1 cellular context compared by ENCODE assay signal in genomic region chr3:124814620-124815421, GRCh38.
TF ChIP-seq lines count a peak whose summit lies in the region.

No MANE protein-coding gene starts in this region.

TF ChIP-seq in A549, 52 proteins besides CTCF, POLR2A, EP300 and RAD21 (continued from another document):
- TF ChIP-seq RCOR1 (IDR thresholded peaks at IDR 0.05; ENCODE audit: low read depth, low read length) (no peak), NR3C1 (IDR thresholded peaks at IDR 0.05) (no peak), MAFK (IDR thresholded peaks at IDR 0.05; ENCODE audit: partially characterized antibody) (peak; percentile 72), ZSCAN20 (CRISPR knock-in tag; IDR thresholded peaks at IDR 0.05) (0 out of 2 replicates have a peak, but pooled peaks have one; percentile 24), FOXS1 (CRISPR knock-in tag; IDR thresholded peaks at IDR 0.05) (0 out of 2 replicates have a peak, but pooled peaks have one; percentile 23), HDAC2 (IDR thresholded peaks at IDR 0.05) (no peak), CBX2 (IDR thresholded peaks at IDR 0.05; ENCODE audit: borderline replicate concordance, low read depth) (no peak), JUN (IDR thresholded peaks at IDR 0.05) (no peak), HOXB5 (CRISPR knock-in tag; IDR thresholded peaks at IDR 0.05) (no peak), JUNB (IDR thresholded peaks at IDR 0.05) (no peak), MAZ (IDR thresholded peaks at IDR 0.05; ENCODE audit: borderline replicate concordance, low read depth, low read length) (no peak)
